In genomic region chr4:100908540-100908939, GRCh38 we compare ENCODE assay signal across 30 cellular contexts.
"Had no signal": no experiment of that assay in that cellular context is flagged by ENCODE, and none has a peak within 500 bp of the region (broad histone marks: within the 10 kb centered on the region; RNA-seq: fewer than 3 reads in every experiment).

No MANE protein-coding gene starts in this region.

- H3K27me3 Mint-ChIP-seq: progenitor cell of endocrine pancreas; stimulated activated memory B cell treated with anti-CD40 and anti-IgM and Interleukin-4, amounts not matched to agents 10 μg/mL and 1 μg/mL and 100 μg/mL, for 72 hours; type B pancreatic cell had no signal

- H3K9me3 ChIP-seq: ovary, psoas muscle, right lobe of liver, sigmoid colon, suprapubic skin, testis, tibial artery, transverse colon, upper lobe of right lung, uterus had no signal

- H3K27ac Mint-ChIP-seq: natural killer cell; nephron; neural progenitor cell; progenitor cell of endocrine pancreas; stimulated activated memory B cell treated with anti-CD40 and anti-IgM and Interleukin-4, amounts not matched to agents 10 μg/mL and 1 μg/mL and 100 μg/mL, for 72 hours; stimulated activated naive CD8-positive, alpha-beta T cell treated with anti-CD3 and anti-CD28 coated beads, Interleukin-15, amount 100 ng/mL, for 72 hours; type B pancreatic cell had no signal

- H3K9me3 Mint-ChIP-seq: natural killer cell; neural progenitor cell; stimulated activated memory B cell treated with anti-CD40 and anti-IgM and Interleukin-4, amounts not matched to agents 10 μg/mL and 1 μg/mL and 100 μg/mL, for 72 hours; stimulated activated naive CD8-positive, alpha-beta T cell treated with anti-CD3 and anti-CD28 coated beads, Interleukin-15, amount 100 ng/mL, for 72 hours; type B pancreatic cell had no signal

- H3K36me3 Mint-ChIP-seq: natural killer cell; neural progenitor cell; stimulated activated memory B cell treated with anti-CD40 and anti-IgM and Interleukin-4, amounts not matched to agents 10 μg/mL and 1 μg/mL and 100 μg/mL, for 72 hours; type B pancreatic cell had no signal

- FAIRE-seq: small intestine had no signal

- H3K4me1 ChIP-seq: parathyroid adenoma, psoas muscle, sigmoid colon, suprapubic skin, testis, transverse colon, upper lobe of right lung, uterus had no signal

- H3K4me3 Mint-ChIP-seq: natural killer cell; nephron; neural progenitor cell; stimulated activated memory B cell treated with anti-CD40 and anti-IgM and Interleukin-4, amounts not matched to agents 10 μg/mL and 1 μg/mL and 100 μg/mL, for 72 hours; stimulated activated naive CD8-positive, alpha-beta T cell treated with anti-CD3 and anti-CD28 coated beads, Interleukin-15, amount 100 ng/mL, for 72 hours; type B pancreatic cell had no signal

- H3K4me1 Mint-ChIP-seq: natural killer cell; nephron; neural progenitor cell; stimulated activated memory B cell treated with anti-CD40 and anti-IgM and Interleukin-4, amounts not matched to agents 10 μg/mL and 1 μg/mL and 100 μg/mL, for 72 hours; stimulated activated naive CD8-positive, alpha-beta T cell treated with anti-CD3 and anti-CD28 coated beads, Interleukin-15, amount 100 ng/mL, for 72 hours had no signal

- H3K4me2 ChIP-seq: neural progenitor cell had no signal

- ATAC-seq: natural killer cell; psoas muscle; right cardiac atrium; stimulated activated memory B cell treated with anti-CD40 and anti-IgM and Interleukin-4, amounts not matched to agents 10 μg/mL and 1 μg/mL and 100 μg/mL, for 72 hours; stimulated activated naive CD8-positive, alpha-beta T cell treated with anti-CD3 and anti-CD28 coated beads, Interleukin-15, amount 100 ng/mL, for 72 hours; stimulated activated naive CD8-positive, alpha-beta T cell treated with anti-CD3 and anti-CD28 coated beads, Interleukin-15, Interleukin-2, amounts not matched to agents 100 U/mL and 50 U/mL, for 24 hours; upper lobe of right lung had no signal

- H3K4me3 ChIP-seq: neural progenitor cell, ovary, psoas muscle, sigmoid colon, suprapubic skin, testis, tibial artery, transverse colon, upper lobe of right lung, uterus had no signal

- H3K27ac ChIP-seq: neural progenitor cell, ovary, parathyroid adenoma, psoas muscle, right lobe of liver, sigmoid colon, suprapubic skin, testis, tibial artery, transverse colon, upper lobe of right lung, uterus had no signal

- DNase-seq: natural killer cell; occipital lobe; ovary; posterior cingulate gyrus; psoas muscle; right cardiac atrium; right lobe of liver; sigmoid colon; small intestine; stimulated activated CD4-positive, alpha-beta T cell treated with anti-CD3 and anti-CD28 coated beads, Interleukin-15, amount 100 ng/mL, for 24 hours; stimulated activated CD4-positive, alpha-beta T cell treated with anti-CD3 and anti-CD28 coated beads, Interleukin-2, amount 100 ng/mL, for 24 hours; stimulated activated CD4-positive, alpha-beta T cell treated with anti-CD3 and anti-CD28 coated beads, Interleukin-4, amount 100 ng/mL, for 1 hour; stimulated activated CD4-positive, alpha-beta T cell treated with anti-CD3 and anti-CD28 coated beads, Interleukin-4, amount 100 ng/mL, for 4 hours; stimulated activated CD8-positive, alpha-beta memory T cell treated with anti-CD3 and anti-CD28 coated beads, Interleukin-4, amount 100 ng/mL, for 48 hours; stimulated activated naive CD4-positive, alpha-beta T cell; stimulated activated naive CD8-positive, alpha-beta T cell treated with anti-CD3 and anti-CD28 coated beads, Interleukin-15, amount 100 ng/mL, for 72 hours; stimulated activated naive CD8-positive, alpha-beta T cell treated with anti-CD3 and anti-CD28 coated beads, Interleukin-15, Interleukin-2, amounts not matched to agents 100 U/mL and 50 U/mL, for 24 hours; substantia nigra; testis; tibial artery; transverse colon; upper lobe of right lung; uterus had no signal
